9 cellular contexts compared by ENCODE assay signal in genomic region chr7:116173051-116174028, GRCh38. TPM values are rescaled to one million over a fixed set of nuclear protein-coding genes. Genes with fewer than 3 reads are reported as not detected.
A peak's percentile ranks its signal among the peaks of the same experiment; 100 is the strongest.
DNase-seq lines count a peak whose midpoint lies in the region; ATAC-seq, FAIRE-seq and TF ChIP-seq lines count a peak whose summit lies in the region.
"Had no signal": no experiment of that assay in that cellular context is flagged by ENCODE, and none has a peak within 500 bp of the region (broad histone marks: within the 10 kb centered on the region; RNA-seq: fewer than 3 reads in every experiment).

No MANE protein-coding gene starts in this region.

- FAIRE-seq in GM18507 (lab: Jason Lieb, UNC): peak; percentile 76

- DNase-seq in CD4-positive, alpha-beta memory T cell: peak in 4 of 5 donors; percentile 52 to 65 (median 60)
- no peak for DNase-seq in GM18507 (ENCODE audit: extremely low spot score, insufficient read length, low read depth)
- peak; percentile 52 for DNase-seq in MV-4-11 (lab: John Stamatoyannopoulos, UW)
- DNase-seq in T-helper 1 cell: peak in 3 of 5 donors; percentile 17 to 51 (median 41)
- DNase-seq in fibroblast of pulmonary artery (ENCODE audit: low read depth): peak; percentile 83
- DNase-seq in progenitor cell of endocrine pancreas (ENCODE audit: low spot score, unreplicated experiment): no peak
- DNase-seq in activated T-helper 2 cell treated with anti-CD3 and anti-CD28 coated beads, Interferon-gamma antibody, Interleukin-2, Interleukin-4, amounts not matched to agents 10 μg/mL and 5 μg/mL and 100 μg/mL, durations not matched to agents 14 hours and 24 hours and 36 hours (ENCODE audit: low spot score): no peak

- TF ChIP-seq CTCF in fibroblast of pulmonary artery (IDR thresholded peaks at IDR 0.05; ENCODE audit: low read length, missing control alignments) (peak; percentile 43), progenitor cell of endocrine pancreas (IDR thresholded peaks at IDR 0.05; ENCODE audit: unreplicated experiment) (peak; percentile 68)

- intact Hi-C loops in CD4-positive, alpha-beta memory T cell (cut with micrococcal nuclease): loop anchor here (1.0 kb wide), 3 partner anchors 353 to 954 kb away; no protein-coding TSS in a partner anchor
- intact Hi-C loops in activated T-helper 2 cell treated with anti-CD3 and anti-CD28 coated beads, Interferon-gamma antibody, Interleukin-2, Interleukin-4, amounts not matched to agents 10 μg/mL and 5 μg/mL and 100 μg/mL, durations not matched to agents 14 hours and 24 hours and 36 hours (cut with micrococcal nuclease): loop anchor here (1.0 to 10.0 kb wide), 4 partner anchors 63 to 634 kb away; partner anchors contain the start of gene CAV1

- H3K9me3 Mint-ChIP-seq in CD4-positive, alpha-beta memory T cell: peaks cover 0 to 5% (median 0%) of the 10 kb centered on the region in 8 donors
- peaks cover 8% of the 10 kb centered on the region for H3K9me3 Mint-ChIP-seq in progenitor cell of endocrine pancreas (ENCODE audit: low read depth)
- no peaks in the 10 kb centered on the region for H3K9me3 Mint-ChIP-seq in activated T-helper 2 cell treated with anti-CD3 and anti-CD28 coated beads, Interferon-gamma antibody, Interleukin-2, Interleukin-4, amounts not matched to agents 10 μg/mL and 5 μg/mL and 100 μg/mL, durations not matched to agents 14 hours and 24 hours and 36 hours

- ATAC-seq in HG02870 (IDR thresholded peaks at IDR 0.05; ENCODE audit: unreplicated experiment): no peak

- no peak overlapping the region for H3K27ac ChIP-seq in CD4-positive, alpha-beta memory T cell (ENCODE audit: low read depth, low read length)
- H3K27ac ChIP-seq: SJCRH30 had no signal

- no peak overlapping the region for H3K4me3 ChIP-seq in CD4-positive, alpha-beta memory T cell (ENCODE audit: low read length in 2 of 2)
- H3K4me3 ChIP-seq in fibroblast of pulmonary artery (replicated peaks; ENCODE audit: low read depth, low read length): no peak overlapping the region
- H3K4me3 ChIP-seq: SJCRH30 had no signal

- H3K36me3 Mint-ChIP-seq in CD4-positive, alpha-beta memory T cell: no peaks in the 10 kb centered on the region
- H3K36me3 Mint-ChIP-seq in progenitor cell of endocrine pancreas (ENCODE audit: insufficient read depth): peaks cover 5% of the 10 kb centered on the region
- no peaks in the 10 kb centered on the region for H3K36me3 Mint-ChIP-seq in activated T-helper 2 cell treated with anti-CD3 and anti-CD28 coated beads, Interferon-gamma antibody, Interleukin-2, Interleukin-4, amounts not matched to agents 10 μg/mL and 5 μg/mL and 100 μg/mL, durations not matched to agents 14 hours and 24 hours and 36 hours (ENCODE audit: low read depth)

- no peaks in the 10 kb centered on the region for H3K36me3 ChIP-seq in CD4-positive, alpha-beta memory T cell (ENCODE audit: insufficient read depth, low read length)
- H3K36me3 ChIP-seq: SJCRH30 had no signal

- no peak overlapping the region for H3K4me3 Mint-ChIP-seq in CD4-positive, alpha-beta memory T cell
- H3K4me3 Mint-ChIP-seq in progenitor cell of endocrine pancreas (ENCODE audit: low read depth): no peak overlapping the region
- H3K4me3 Mint-ChIP-seq in activated T-helper 2 cell treated with anti-CD3 and anti-CD28 coated beads, Interferon-gamma antibody, Interleukin-2, Interleukin-4, amounts not matched to agents 10 μg/mL and 5 μg/mL and 100 μg/mL, durations not matched to agents 14 hours and 24 hours and 36 hours (ENCODE audit: low read depth): no peak overlapping the region

- CTCF ChIA-PET in CD4-positive, alpha-beta memory T cell (lab: Charles Lee; ENCODE audit: partially characterized antibody): interaction anchor here (0.7 to 7.0 kb wide), 32 partner anchors 7 to 959 kb away, joined by 3 to 61 read pairs (median 4); no protein-coding TSS in a partner anchor

- peaks cover 10 to 11% of the 10 kb centered on the region in 2 donors for H3K27me3 Mint-ChIP-seq in CD4-positive, alpha-beta memory T cell
- H3K27me3 Mint-ChIP-seq in progenitor cell of endocrine pancreas: peaks cover 7% of the 10 kb centered on the region
- peaks cover 34% of the 10 kb centered on the region for H3K27me3 Mint-ChIP-seq in activated T-helper 2 cell treated with anti-CD3 and anti-CD28 coated beads, Interferon-gamma antibody, Interleukin-2, Interleukin-4, amounts not matched to agents 10 μg/mL and 5 μg/mL and 100 μg/mL, durations not matched to agents 14 hours and 24 hours and 36 hours (ENCODE audit: low read depth)

- H3K4me1 ChIP-seq in CD4-positive, alpha-beta memory T cell (ENCODE audit: insufficient read depth, low read length): no peaks in the 10 kb centered on the region
- H3K4me1 ChIP-seq: SJCRH30 had no signal

- POLR2A ChIA-PET in CD4-positive, alpha-beta memory T cell (lab: Charles Lee; ENCODE audit: partially characterized antibody): no interaction called here

- H3K4me1 Mint-ChIP-seq in CD4-positive, alpha-beta memory T cell: no peaks in the 10 kb centered on the region
- peaks cover 29% of the 10 kb centered on the region for H3K4me1 Mint-ChIP-seq in progenitor cell of endocrine pancreas (ENCODE audit: low read depth)
- H3K4me1 Mint-ChIP-seq in activated T-helper 2 cell treated with anti-CD3 and anti-CD28 coated beads, Interferon-gamma antibody, Interleukin-2, Interleukin-4, amounts not matched to agents 10 μg/mL and 5 μg/mL and 100 μg/mL, durations not matched to agents 14 hours and 24 hours and 36 hours (ENCODE audit: low read depth): peaks cover 3% of the 10 kb centered on the region

- no peaks in the 10 kb centered on the region for H3K9me3 ChIP-seq in CD4-positive, alpha-beta memory T cell (ENCODE audit: control insufficient read depth in 1 of 2, low read length in 2 of 2)

- H3K27ac Mint-ChIP-seq in CD4-positive, alpha-beta memory T cell: no peak overlapping the region
- no peak overlapping the region for H3K27ac Mint-ChIP-seq in progenitor cell of endocrine pancreas
- H3K27ac Mint-ChIP-seq in activated T-helper 2 cell treated with anti-CD3 and anti-CD28 coated beads, Interferon-gamma antibody, Interleukin-2, Interleukin-4, amounts not matched to agents 10 μg/mL and 5 μg/mL and 100 μg/mL, durations not matched to agents 14 hours and 24 hours and 36 hours: no peak overlapping the region

- no peaks in the 10 kb centered on the region for H3K27me3 ChIP-seq in CD4-positive, alpha-beta memory T cell (ENCODE audit: insufficient read depth, low read length)
- H3K27me3 ChIP-seq: SJCRH30 had no signal

RNA-seq across cellular contexts. Expression of gene TES, which starts 37.0 kb away (rescaled TPM):
- 100 to 1,000 TPM; 109 to 125 TPM for total RNA-seq in CD4-positive, alpha-beta memory T cell
- polyA plus RNA-seq in CD4-positive, alpha-beta memory T cell: 100 to 1,000 TPM; 183 to 248 TPM
- 123 and 140 TPM in 2 replicates for total RNA-seq in progenitor cell of endocrine pancreas
- 44.3 and 46.3 TPM in 2 replicates for total RNA-seq in activated T-helper 2 cell treated with anti-CD3 and anti-CD28 coated beads, Interferon-gamma antibody, Interleukin-2, Interleukin-4, amounts not matched to agents 10 μg/mL and 5 μg/mL and 100 μg/mL, durations not matched to agents 14 hours and 24 hours and 36 hours

Comparison
In these comparisons a context has a peak if more than half of its experiments do, and no peak if none do; other contexts are left out.
1. DNase-seq: peak in CD4-positive, alpha-beta memory T cell (4 of 5), MV-4-11 (single experiment), T-helper 1 cell (3 of 5) and fibroblast of pulmonary artery (single experiment); none in GM18507 (single experiment), progenitor cell of endocrine pancreas (single experiment) and activated T-helper 2 cell treated with anti-CD3 and anti-CD28 coated beads, Interferon-gamma antibody, Interleukin-2, Interleukin-4, amounts not matched to agents 10 μg/mL and 5 μg/mL and 100 μg/mL, durations not matched to agents 14 hours and 24 hours and 36 hours (single experiment).